Comparison of ENCODE assay signal across 8 cellular contexts in the genomic region with DNA sequence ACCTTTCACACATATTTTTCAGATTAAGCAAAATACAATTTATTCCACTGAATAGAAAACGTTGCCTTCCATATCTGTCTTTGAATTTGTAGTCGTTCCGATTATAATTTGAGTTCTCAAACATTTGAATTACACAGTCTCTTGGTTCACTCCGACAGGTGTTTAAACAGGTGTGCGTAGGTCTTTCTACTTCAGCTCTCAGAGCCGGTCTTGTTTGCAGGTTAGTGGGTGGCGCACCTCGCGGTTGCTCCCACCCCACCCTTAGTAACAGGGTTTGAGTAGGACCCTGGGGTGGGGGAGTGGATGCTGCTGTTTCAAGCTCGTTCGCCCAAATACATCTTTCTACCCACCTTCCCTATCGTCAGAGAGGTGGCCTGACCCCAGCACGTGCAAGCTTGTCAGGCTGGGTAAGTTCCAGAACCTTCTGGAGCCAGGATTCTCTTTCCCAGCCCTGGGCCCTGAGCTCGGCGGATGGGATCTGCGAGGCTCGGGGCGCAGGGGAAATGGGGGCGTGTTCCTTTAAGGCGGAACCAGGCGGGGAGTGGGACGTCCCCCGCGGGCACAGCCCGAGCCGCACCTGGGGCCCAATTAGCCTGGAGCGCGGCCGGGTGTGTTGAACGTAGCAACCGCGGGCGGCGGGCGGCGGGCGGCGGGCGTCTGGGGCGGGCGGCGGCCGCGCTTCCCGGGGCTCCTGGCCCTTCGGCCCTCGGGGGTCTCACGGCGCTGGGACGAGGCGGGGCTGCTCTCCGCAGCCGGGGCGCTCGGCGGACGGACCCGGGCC. TPM values are rescaled to one million over a fixed set of nuclear protein-coding genes. Genes with fewer than 3 reads are reported as not detected.
DNase-seq lines count a peak whose midpoint lies in the region; ATAC-seq and TF ChIP-seq lines count a peak whose summit lies in the region.

A gene (plus strand): TSS at position 591 of the 781 bp plus-strand sequence.

- DNase-seq in COLO668 (lab: John Stamatoyannopoulos, UW; ENCODE audit: unreplicated experiment) (peak; percentile 88), epithelial cell of proximal tubule (ENCODE audit: low read depth) (no peak), naive B cell (peak; percentile 44), AG08395 (ENCODE audit: low spot score) (no peak)
- DNase-seq in Jurkat, Clone E6-1 (ENCODE audit: low read depth, low spot score): peak; percentile 16
- peak; percentile 55 for DNase-seq in activated CD4-positive, alpha-beta memory T cell treated with anti-CD3 and anti-CD28 coated beads for 36 hours

- H3K4me1 Mint-ChIP-seq in activated CD4-positive, alpha-beta memory T cell treated with anti-CD3 and anti-CD28 coated beads for 36 hours (ENCODE audit: low read depth): peaks cover 7% of the 10 kb centered on the region
- H3K4me1 Mint-ChIP-seq in naive B cell: peaks cover 5 to 20% (median 6%) of the 10 kb centered on the region in 3 donors
- H3K4me1 Mint-ChIP-seq in stimulated activated naive CD8-positive, alpha-beta T cell treated with anti-CD3 and anti-CD28 coated beads, Interleukin-15, Interleukin-2, amounts not matched to agents 100 ng/mL and 50 ng/mL, for 24 hours (ENCODE audit: low read depth): peaks cover 8% of the 10 kb centered on the region

- POLR2A ChIA-PET in activated CD4-positive, alpha-beta memory T cell treated with anti-CD3 and anti-CD28 coated beads for 36 hours (lab: Charles Lee): no interaction called here

- CTCF ChIA-PET in activated CD4-positive, alpha-beta memory T cell treated with anti-CD3 and anti-CD28 coated beads for 36 hours (lab: Charles Lee): interaction anchor here (0.5 to 0.8 kb wide), 2 partner anchors 36 to 80 kb away, joined by 3 read pairs; a partner anchor contains a TSS

- no peak within 1 kb of the TSS for H3K27ac Mint-ChIP-seq in activated CD4-positive, alpha-beta memory T cell treated with anti-CD3 and anti-CD28 coated beads for 36 hours
- peak within 1 kb of the TSS in 3 of 6 donors; percentile 34 to 80 (median 73) for H3K27ac Mint-ChIP-seq in naive B cell
- H3K27ac Mint-ChIP-seq in stimulated activated naive CD8-positive, alpha-beta T cell treated with anti-CD3 and anti-CD28 coated beads, Interleukin-15, Interleukin-2, amounts not matched to agents 100 ng/mL and 50 ng/mL, for 24 hours: no peak within 1 kb of the TSS

- H3K4me3 ChIP-seq in Jurkat, Clone E6-1 (ENCODE audit: low read length): peak within 1 kb of the TSS; percentile 42
- peak within 1 kb of the TSS; percentile 70 for H3K4me3 ChIP-seq in epithelial cell of proximal tubule (ENCODE audit: low read depth, low read length)

- no peak for TF ChIP-seq CTCF in epithelial cell of proximal tubule (conservative IDR thresholded peaks at IDR 0.05; ENCODE audit: low read depth, low read length)

- H3K36me3 Mint-ChIP-seq in activated CD4-positive, alpha-beta memory T cell treated with anti-CD3 and anti-CD28 coated beads for 36 hours: no peaks in the 10 kb centered on the region
- H3K36me3 Mint-ChIP-seq in naive B cell: peaks cover 0 to 8% of the 10 kb centered on the region in 2 donors
- H3K36me3 Mint-ChIP-seq in stimulated activated naive CD8-positive, alpha-beta T cell treated with anti-CD3 and anti-CD28 coated beads, Interleukin-15, Interleukin-2, amounts not matched to agents 100 ng/mL and 50 ng/mL, for 24 hours (ENCODE audit: low read depth): no peaks in the 10 kb centered on the region

- ATAC-seq in GM21423 (IDR thresholded peaks at IDR 0.05; ENCODE audit: unreplicated experiment) (peak; percentile 71), naive B cell (ENCODE audit: low read depth in 2 of 2) (peak; percentile 92 to 93)

- peaks cover 41% of the 10 kb centered on the region for H3K27me3 Mint-ChIP-seq in activated CD4-positive, alpha-beta memory T cell treated with anti-CD3 and anti-CD28 coated beads for 36 hours
- peaks cover 49 to 75% (median 55%) of the 10 kb centered on the region in 3 donors for H3K27me3 Mint-ChIP-seq in naive B cell
- H3K27me3 Mint-ChIP-seq in stimulated activated naive CD8-positive, alpha-beta T cell treated with anti-CD3 and anti-CD28 coated beads, Interleukin-15, Interleukin-2, amounts not matched to agents 100 ng/mL and 50 ng/mL, for 24 hours: peaks cover 57% of the 10 kb centered on the region

- peak within 1 kb of the TSS; percentile 54 for H3K4me3 Mint-ChIP-seq in activated CD4-positive, alpha-beta memory T cell treated with anti-CD3 and anti-CD28 coated beads for 36 hours
- peak within 1 kb of the TSS; percentile 50 to 89 (median 78) for H3K4me3 Mint-ChIP-seq in naive B cell
- H3K4me3 Mint-ChIP-seq in stimulated activated naive CD8-positive, alpha-beta T cell treated with anti-CD3 and anti-CD28 coated beads, Interleukin-15, Interleukin-2, amounts not matched to agents 100 ng/mL and 50 ng/mL, for 24 hours: peak within 1 kb of the TSS; percentile 76

- intact Hi-C loops in activated CD4-positive, alpha-beta memory T cell treated with anti-CD3 and anti-CD28 coated beads for 36 hours (cut with micrococcal nuclease): no loop called here

- no peaks in the 10 kb centered on the region for H3K9me3 Mint-ChIP-seq in activated CD4-positive, alpha-beta memory T cell treated with anti-CD3 and anti-CD28 coated beads for 36 hours
- H3K9me3 Mint-ChIP-seq in naive B cell: peaks cover 0 to 9% (median 0%) of the 10 kb centered on the region in 7 donors
- no peaks in the 10 kb centered on the region for H3K9me3 Mint-ChIP-seq in stimulated activated naive CD8-positive, alpha-beta T cell treated with anti-CD3 and anti-CD28 coated beads, Interleukin-15, Interleukin-2, amounts not matched to agents 100 ng/mL and 50 ng/mL, for 24 hours

RNA-seq across cellular contexts. Expression of the gene that starts here (rescaled TPM):
- 8.2 TPM for polyA plus RNA-seq in Jurkat, Clone E6-1 (2012; ENCODE audit: insufficient read depth, insufficient read length)
- total RNA-seq in activated CD4-positive, alpha-beta memory T cell treated with anti-CD3 and anti-CD28 coated beads for 36 hours: under 1 TPM; 0.40 to 0.46 TPM
- 23.1 and 25.1 TPM in 2 replicates for total RNA-seq in epithelial cell of proximal tubule
- polyA plus RNA-seq in naive B cell (ENCODE audit: low read depth in 6 of 6): not detected

Comparison
In these comparisons a context has a peak if more than half of its experiments do, and no peak if none do; other contexts are left out.
1. RNA of the gene that starts here (total RNA-seq): 23.1 to 25.1 TPM in epithelial cell of proximal tubule; 0.40 to 0.46 TPM in activated CD4-positive, alpha-beta memory T cell treated with anti-CD3 and anti-CD28 coated beads for 36 hours; every median in the first group is over 10 times any median in the second.
2. Peak in DNase-seq in activated CD4-positive, alpha-beta memory T cell treated with anti-CD3 and anti-CD28 coated beads for 36 hours; RNA of the gene not detected or under 1 TPM.
3. Peak in DNase-seq and ATAC-seq in naive B cell; RNA of the gene not detected or under 1 TPM.
4. DNase-seq: peak in COLO668 (single experiment) and Jurkat, Clone E6-1 (single experiment); none in epithelial cell of proximal tubule (single experiment) and AG08395 (single experiment).
5. Peak in every context shown above with its lines, with median percentiles within 50 percentile points of each other: H3K4me3 Mint-ChIP-seq.